Comparison of ENCODE assay signal across 7 cellular contexts in genomic region chr3:153642572-153642971, GRCh38.
DNase-seq lines count a peak whose midpoint lies in the region; ATAC-seq and TF ChIP-seq lines count a peak whose summit lies in the region.
"Not testable (repeated sequence)": the region's sequence is repeated elsewhere in the genome, so short reads cannot be mapped to it uniquely, and the experiment has no call there.

No MANE protein-coding gene starts in this region.

- H2BK12ac ChIP-seq in H9 (ENCODE audit: insufficient read length, low read depth, low read length) = not testable (repeated sequence)

- not testable (repeated sequence) for H4K91ac ChIP-seq in H9 (ENCODE audit: insufficient read length, low read depth, low read length)

- H3K23me2 ChIP-seq in H9 (ENCODE audit: insufficient read length, low read depth, low read length, poor library complexity, severe bottlenecking) = not testable (repeated sequence)

- not testable (repeated sequence) for H3T11ph ChIP-seq in H9 (ENCODE audit: low read length)

- H3K4me3 Mint-ChIP-seq in CD4-positive, alpha-beta T cell; stimulated activated effector memory CD8-positive, alpha-beta T cell treated with anti-CD3 and anti-CD28 coated beads, Interleukin-12 subunit alpha, Interleukin-12 subunit beta, amount 100 ng/mL, for 72 hours: not testable (repeated sequence)
- H3K4me3 Mint-ChIP-seq in H9 = peak overlapping the region; percentile 9 to 45; a peak in 4 of 5 replicates
- H3K4me3 Mint-ChIP-seq in T-cell = peak overlapping the region in 1 of 3 donors; percentile 30
- peak overlapping the region; percentile 8 for H3K4me3 Mint-ChIP-seq in activated T-helper 17 cell treated with anti-CD3 and anti-CD28 coated beads, Interleukin-2, amount 50 U/mL, for 72 hours
- H3K4me3 Mint-ChIP-seq in effector memory CD8-positive, alpha-beta T cell = peak overlapping the region; percentile 3 to 60

- peaks cover 39% of the 10 kb centered on the region for H3K4me1 Mint-ChIP-seq in CD4-positive, alpha-beta T cell (ENCODE audit: low read depth)
- H3K4me1 Mint-ChIP-seq in H9 (peaks cover 51 to 56% of the 10 kb centered on the region in 2 experiments), T-cell (peaks cover 46 to 49% (median 48%) of the 10 kb centered on the region in 3 donors)
- H3K4me1 Mint-ChIP-seq in activated T-helper 17 cell treated with anti-CD3 and anti-CD28 coated beads, Interleukin-2, amount 50 U/mL, for 72 hours = peaks cover 31% of the 10 kb centered on the region
- peaks cover 30 to 34% of the 10 kb centered on the region in 2 donors for H3K4me1 Mint-ChIP-seq in effector memory CD8-positive, alpha-beta T cell (ENCODE audit: low read depth in 2 of 2)
- peaks cover 33% of the 10 kb centered on the region for H3K4me1 Mint-ChIP-seq in stimulated activated effector memory CD8-positive, alpha-beta T cell treated with anti-CD3 and anti-CD28 coated beads, Interleukin-12 subunit alpha, Interleukin-12 subunit beta, amount 100 ng/mL, for 72 hours

- POLR2A ChIA-PET in CD4-positive, alpha-beta T cell (lab: Charles Lee) = interaction anchor here (1.2 to 2.2 kb wide), 4 partner anchors 11 to 21 kb away, joined by 3 to 8 read pairs (median 7); no protein-coding TSS in a partner anchor
- POLR2A ChIA-PET in T-cell (lab: Charles Lee) = interaction anchor here in 1 of 2 donors (0.6 kb wide), 1 partner anchor 30 kb away, joined by 3 read pairs; no protein-coding TSS in a partner anchor

- H3K4me2 ChIP-seq in H9 (ENCODE audit: insufficient read depth, insufficient read length, low read length) = peak overlapping the region; percentile 30

- not testable (repeated sequence) for H3K4ac ChIP-seq in H9 (ENCODE audit: low read depth, low read length)

- TF ChIP-seq CTCF in CD4-positive, alpha-beta T cell (IDR thresholded peaks at IDR 0.05); H9 (conservative IDR thresholded peaks at IDR 0.05): not testable (repeated sequence)

- peaks cover 12% of the 10 kb centered on the region for H3K4me1 ChIP-seq in H9 (ENCODE audit: insufficient read depth, low read length)
- H3K4me1 ChIP-seq in iPS-18a (ENCODE audit: control insufficient read depth, low read depth, low read length) = peaks cover 45% of the 10 kb centered on the region

- not testable (repeated sequence) for H3K9me3 ChIP-seq in CD4-positive, alpha-beta T cell (ENCODE audit: control insufficient read depth, low read length); H9 (ENCODE audit: control insufficient read depth, low read depth, low read length); iPS-18a (ENCODE audit: control insufficient read depth, low read depth, low read length)

- H3K4me3 ChIP-seq in iPS-18a (ENCODE audit: low read length) = not testable (repeated sequence)

- H3K18ac ChIP-seq in H9 (ENCODE audit: insufficient read length, low read depth, low read length) = not testable (repeated sequence)

- H2AK5ac ChIP-seq in H9 (ENCODE audit: insufficient read length, low read length) = not testable (repeated sequence)

- H3K14ac ChIP-seq in H9 (ENCODE audit: insufficient read depth, low read length) = not testable (repeated sequence)

- not testable (repeated sequence) for ATAC-seq in CD4-positive, alpha-beta T cell (ENCODE audit: poor library complexity); T-cell (replicated peaks in 1 of 4); activated T-helper 17 cell treated with anti-CD3 and anti-CD28 coated beads, Interleukin-2, amount 50 U/mL, for 72 hours (replicated peaks); effector memory CD8-positive, alpha-beta T cell (replicated peaks); stimulated activated effector memory CD8-positive, alpha-beta T cell treated with anti-CD3 and anti-CD28 coated beads, Interleukin-12 subunit alpha, Interleukin-12 subunit beta, amount 100 ng/mL, for 72 hours

- not testable (repeated sequence) for H3K9ac ChIP-seq in H9 (ENCODE audit: extremely low read depth, insufficient read length, low read length)
- peak overlapping the region; percentile 18 for H3K9ac ChIP-seq in iPS-18a (ENCODE audit: low read length)

- H2BK20ac ChIP-seq in H9 (ENCODE audit: low read depth, low read length, poor library complexity, severe bottlenecking) = not testable (repeated sequence)

- intact Hi-C loops in CD4-positive, alpha-beta T cell (cut with DNase I, micrococcal nuclease) = not testable (repeated sequence)

- H3K23ac ChIP-seq in H9 (ENCODE audit: insufficient read length, low read depth, low read length) = not testable (repeated sequence)

- H2BK15ac ChIP-seq in H9 (ENCODE audit: low read depth, low read length) = not testable (repeated sequence)

- not testable (repeated sequence) for H4K5ac ChIP-seq in H9 (ENCODE audit: insufficient read length, low read depth, low read length)

- not testable (repeated sequence) for H2BK120ac ChIP-seq in H9 (ENCODE audit: low read depth, low read length, poor library complexity, severe bottlenecking)

- not testable (repeated sequence) for H3K79me2 ChIP-seq in H9 (ENCODE audit: insufficient read depth, low read length)

- not testable (repeated sequence) for H3K9me3 Mint-ChIP-seq in CD4-positive, alpha-beta T cell; T-cell; stimulated activated effector memory CD8-positive, alpha-beta T cell treated with anti-CD3 and anti-CD28 coated beads, Interleukin-12 subunit alpha, Interleukin-12 subunit beta, amount 100 ng/mL, for 72 hours
- peaks cover 9 to 19% of the 10 kb centered on the region in 2 experiments for H3K9me3 Mint-ChIP-seq in H9
- peaks cover 10% of the 10 kb centered on the region for H3K9me3 Mint-ChIP-seq in activated T-helper 17 cell treated with anti-CD3 and anti-CD28 coated beads, Interleukin-2, amount 50 U/mL, for 72 hours
- H3K9me3 Mint-ChIP-seq in effector memory CD8-positive, alpha-beta T cell = peaks cover 5 to 10% of the 10 kb centered on the region in 2 donors

- H3K27ac ChIP-seq in CD4-positive, alpha-beta T cell (ENCODE audit: low read depth, low read length); iPS-18a (ENCODE audit: low read length): not testable (repeated sequence)
- H3K27ac ChIP-seq in H9 (ENCODE audit: insufficient read length, low read depth, low read length) = peak overlapping the region; percentile 89

- CTCF ChIA-PET in CD4-positive, alpha-beta T cell (lab: Charles Lee); T-cell (lab: Charles Lee): not testable (repeated sequence)

- H3K27ac Mint-ChIP-seq in CD4-positive, alpha-beta T cell = peak overlapping the region; percentile 65
- H3K27ac Mint-ChIP-seq in H9 = peak overlapping the region; percentile 94 to 99 (median 99)
- peak overlapping the region; percentile 77 to 86 for H3K27ac Mint-ChIP-seq in T-cell
- H3K27ac Mint-ChIP-seq in activated T-helper 17 cell treated with anti-CD3 and anti-CD28 coated beads, Interleukin-2, amount 50 U/mL, for 72 hours = not testable (repeated sequence)
- H3K27ac Mint-ChIP-seq in effector memory CD8-positive, alpha-beta T cell = peak overlapping the region in 1 of 2 donors; percentile 32
- H3K27ac Mint-ChIP-seq in stimulated activated effector memory CD8-positive, alpha-beta T cell treated with anti-CD3 and anti-CD28 coated beads, Interleukin-12 subunit alpha, Interleukin-12 subunit beta, amount 100 ng/mL, for 72 hours = peak overlapping the region; percentile 13

- not testable (repeated sequence) for H3K27me3 Mint-ChIP-seq in CD4-positive, alpha-beta T cell; H9 (ENCODE audit: low read depth); T-cell; activated T-helper 17 cell treated with anti-CD3 and anti-CD28 coated beads, Interleukin-2, amount 50 U/mL, for 72 hours; effector memory CD8-positive, alpha-beta T cell

- not testable (repeated sequence) for H3K36me3 Mint-ChIP-seq in CD4-positive, alpha-beta T cell (ENCODE audit: low read depth); T-cell; activated T-helper 17 cell treated with anti-CD3 and anti-CD28 coated beads, Interleukin-2, amount 50 U/mL, for 72 hours (ENCODE audit: low read depth); effector memory CD8-positive, alpha-beta T cell (ENCODE audit: insufficient read depth); stimulated activated effector memory CD8-positive, alpha-beta T cell treated with anti-CD3 and anti-CD28 coated beads, Interleukin-12 subunit alpha, Interleukin-12 subunit beta, amount 100 ng/mL, for 72 hours
- H3K36me3 Mint-ChIP-seq in H9 (ENCODE audit: insufficient read depth in 1 of 3, low read depth in 3 of 3) = peaks cover 2 to 20% (median 12%) of the 10 kb centered on the region in 3 experiments; a peak in 6 of 7 replicates

- not testable (repeated sequence) for DNase-seq in CD4-positive, alpha-beta T cell; H9; T-cell; effector memory CD8-positive, alpha-beta T cell; stimulated activated effector memory CD8-positive, alpha-beta T cell treated with anti-CD3 and anti-CD28 coated beads, Interleukin-12 subunit alpha, Interleukin-12 subunit beta, amount 100 ng/mL, for 72 hours (ENCODE audit: low spot score in 2 of 2)

- H2BK5ac ChIP-seq in H9 (ENCODE audit: insufficient read length, low read length) = not testable (repeated sequence)

- not testable (repeated sequence) for H3K56ac ChIP-seq in H9 (ENCODE audit: insufficient read length, low read depth, low read length)

- H3K79me1 ChIP-seq in H9 (ENCODE audit: insufficient read depth, low read depth, low read length, poor library complexity, severe bottlenecking) = not testable (repeated sequence)

- H3K27me3 ChIP-seq in CD4-positive, alpha-beta T cell (ENCODE audit: control insufficient read depth, insufficient read depth, low read length); H9 (ENCODE audit: insufficient read depth, low read length); iPS-18a (ENCODE audit: control insufficient read depth, insufficient read depth, low read length): not testable (repeated sequence)

- not testable (repeated sequence) for H4K20me1 ChIP-seq in H9 (ENCODE audit: control insufficient read depth, insufficient read depth, insufficient read length)

- not testable (repeated sequence) for H2AFZ ChIP-seq in H9 (ENCODE audit: low read length)

- not testable (repeated sequence) for H4K8ac ChIP-seq in H9 (replicated peaks; ENCODE audit: insufficient read length, low read depth, low read length)

- not testable (repeated sequence) for H3K36me3 ChIP-seq in iPS-18a (ENCODE audit: control insufficient read depth, low read depth, low read length)
